ENCODE assay signal across 8 cellular contexts in genomic region chr21:44800103-44800502, GRCh38.
A peak's percentile ranks its signal among the peaks of the same experiment; 100 is the strongest.
DNase-seq lines count a peak whose midpoint lies in the region; ATAC-seq and TF ChIP-seq lines count a peak whose summit lies in the region.

No MANE protein-coding gene starts in this region.

- peaks cover 33% of the 10 kb centered on the region for H3K36me3 Mint-ChIP-seq in nephron (ENCODE audit: low read depth)

- DNase-seq in SKM-1 treated with dmso at 0.1 percent for 144 hours (lab: John Stamatoyannopoulos, UW; ENCODE audit: unreplicated experiment) (peak; percentile 10), SKM-1 (lab: John Stamatoyannopoulos, UW; ENCODE audit: unreplicated experiment) (no peak), OCI-M1 (lab: John Stamatoyannopoulos, UW) (peak; percentile 25), cerebellar cortex (ENCODE audit: low spot score) (peak; percentile 53)

- H3K4me3 Mint-ChIP-seq in nephron: peak overlapping the region; percentile 87 to 99 (median 98)

- no peak for ATAC-seq in GM19035 (IDR thresholded peaks at IDR 0.05; ENCODE audit: unreplicated experiment)
- no peak for ATAC-seq in GM21423 (IDR thresholded peaks at IDR 0.05; ENCODE audit: unreplicated experiment)
- ATAC-seq in GM18498 (IDR thresholded peaks at IDR 0.05; ENCODE audit: unreplicated experiment): no peak

- no peaks in the 10 kb centered on the region for H3K27me3 Mint-ChIP-seq in nephron (ENCODE audit: low read depth)

- peak; percentile 15 to 51 (median 37) for TF ChIP-seq CTCF in nephron (IDR thresholded peaks at IDR 0.05; ENCODE audit: unreplicated experiment in 3 of 3)

- H3K27ac Mint-ChIP-seq in nephron: peak overlapping the region; percentile 76 to 93 (median 78)

- peaks cover 42% of the 10 kb centered on the region for H3K4me1 Mint-ChIP-seq in nephron

- H3K9me3 Mint-ChIP-seq in nephron: no peaks in the 10 kb centered on the region
